ENCODE assay signal across 40 cellular contexts in the genomic region with DNA sequence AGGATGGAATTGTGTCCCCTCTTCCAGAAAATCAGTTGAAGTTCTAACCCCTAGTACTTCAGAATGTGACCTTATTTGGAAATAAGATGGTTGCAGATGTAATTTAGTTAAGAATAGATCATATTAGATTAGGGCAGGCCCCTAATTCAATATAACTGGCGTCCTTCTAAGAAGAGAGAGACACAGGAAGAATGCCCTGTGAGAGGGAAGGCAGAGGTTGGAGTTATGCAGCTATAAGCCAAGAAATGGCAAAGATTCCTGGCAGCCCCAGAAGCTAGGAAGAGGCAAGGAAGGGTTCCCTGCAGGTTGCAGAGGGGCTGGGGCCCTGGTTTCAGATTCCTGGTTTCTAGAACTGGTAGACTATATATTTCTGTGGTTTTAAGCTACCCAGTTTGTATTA. TPM values are rescaled to one million over a fixed set of nuclear protein-coding genes. Genes with fewer than 3 reads are reported as not detected.
"Had no signal": no experiment of that assay in that cellular context is flagged by ENCODE, and none has a peak within 500 bp of the region (broad histone marks: within the 10 kb centered on the region; RNA-seq: fewer than 3 reads in every experiment).

No MANE protein-coding gene starts in this region.

- H3K27ac ChIP-seq: adrenal gland, body of pancreas, brain microvascular endothelial cell, cardiac muscle cell, VCaP had no signal

- H3K4me3 Mint-ChIP-seq: activated CD4-positive, alpha-beta memory T cell treated with anti-CD3 and anti-CD28 coated beads, Interleukin-2, amount 10 ng/mL, durations not matched to agents 7 days and 5 days; activated CD4-positive, alpha-beta T cell treated with anti-CD3 and anti-CD28 coated beads for 36 hours; activated CD4-positive, alpha-beta T cell treated with anti-CD3 and anti-CD28 coated beads, Interleukin-2, amount 10 ng/mL, durations not matched to agents 7 days and 5 days; activated CD8-positive, alpha-beta T cell treated with anti-CD3 and anti-CD28 coated beads, Interleukin-2, amount 10 ng/mL, durations not matched to agents 7 days and 5 days; activated naive CD4-positive, alpha-beta T cell treated with anti-CD3 and anti-CD28 coated beads for 36 hours; activated naive CD8-positive, alpha-beta T cell treated with anti-CD3 and anti-CD28 coated beads for 36 hours; activated T-cell treated with anti-CD3 and anti-CD28 coated beads, Interleukin-2, amount 50 U/mL, for 4 hours; activated T-cell treated with anti-CD3 and anti-CD28 coated beads, Interleukin-2, amount 50 U/mL, for 72 hours; activated T-helper 1 cell treated with anti-CD3 and anti-CD28 coated beads, Interleukin-12 subunit alpha, Interleukin-12 subunit beta, Interleukin-2, Interleukin-4 antibody, amounts not matched to agents 30 ng/mL and 10 ng/mL and 1 ng/mL, durations not matched to agents 14 hours and 24 hours and 36 hours; activated T-helper 17 cell treated with anti-CD3 and anti-CD28 coated beads, Interleukin-2, amount 50 U/mL, for 72 hours; central memory CD8-positive, alpha-beta T cell; T-helper 1 cell treated with Interleukin-12 subunit alpha and Interleukin-12 subunit beta and Interleukin-4 antibody, amounts not matched to agents 30 μg/mL and 1 μg/mL, for 36 hours; T-helper 2 cell treated with Interferon-gamma antibody and Interleukin-4, amounts not matched to agents 5 μg/mL and 100 μg/mL, for 36 hours had no signal

- DNase-seq: activated CD4-positive, alpha-beta memory T cell treated with anti-CD3 and anti-CD28 coated beads, Interleukin-2, amount 10 ng/mL, durations not matched to agents 7 days and 5 days; activated CD4-positive, alpha-beta T cell treated with anti-CD3 and anti-CD28 coated beads for 1 hour; activated CD4-positive, alpha-beta T cell treated with anti-CD3 and anti-CD28 coated beads for 36 hours; activated CD4-positive, alpha-beta T cell treated with anti-CD3 and anti-CD28 coated beads for 48 hours; activated CD4-positive, alpha-beta T cell treated with anti-CD3 and anti-CD28 coated beads, Interleukin-2, amount 10 ng/mL, durations not matched to agents 7 days and 5 days; activated CD4-positive, alpha-beta T cell treated with anti-CD3 and anti-CD28 coated beads, Interleukin-2, amount 50 U/mL, for 48 hours; activated CD4-positive, CD25-positive, alpha-beta regulatory T cell; activated CD8-positive, alpha-beta memory T cell treated with anti-CD3 and anti-CD28 coated beads, Interleukin-2, amount 50 U/mL, for 4 hours; activated CD8-positive, alpha-beta T cell treated with anti-CD3 and anti-CD28 coated beads, Interleukin-2, amount 10 ng/mL, durations not matched to agents 7 days and 5 days; activated effector memory CD4-positive, alpha-beta T cell treated with anti-CD3 and anti-CD28 coated beads, Interleukin-2, amount 50 U/mL, for 16 hours; activated gamma-delta T cell treated with Interleukin-2 at 50 U/mL for 16 hours; activated naive CD4-positive, alpha-beta T cell; activated naive CD4-positive, alpha-beta T cell treated with anti-CD3 and anti-CD28 coated beads for 36 hours; activated naive CD4-positive, alpha-beta T cell treated with anti-CD3 and anti-CD28 coated beads, Interleukin-2, amount 50 U/mL, for 16 hours; activated naive CD8-positive, alpha-beta T cell treated with anti-CD3 and anti-CD28 coated beads for 36 hours; activated T-cell treated with anti-CD3 and anti-CD28 coated beads for 4 hours; activated T-cell treated with anti-CD3 and anti-CD28 coated beads, Interleukin-2, amount 50 U/mL, for 1 hour; activated T-cell treated with anti-CD3 and anti-CD28 coated beads, Interleukin-2, amount 50 U/mL, for 4 hours; activated T-cell treated with anti-CD3 and anti-CD28 coated beads, Interleukin-2, amount 50 U/mL, for 72 hours; adrenal gland; amniotic stem cell; aorta; body of pancreas; brain microvascular endothelial cell; caudate nucleus; cerebellar nuclear complex; T-helper 1 cell; T-helper 2 cell; T-helper 9 cell had no signal

- H3K36me3 ChIP-seq: adrenal gland, brain microvascular endothelial cell, cardiac muscle cell had no signal

- H3K27me3 ChIP-seq: adrenal gland, body of pancreas, brain microvascular endothelial cell, cardiac muscle cell had no signal

- H3K27ac Mint-ChIP-seq: activated CD4-positive, alpha-beta memory T cell treated with anti-CD3 and anti-CD28 coated beads, Interleukin-2, amount 10 ng/mL, durations not matched to agents 7 days and 5 days; activated CD4-positive, alpha-beta T cell treated with anti-CD3 and anti-CD28 coated beads for 36 hours; activated CD4-positive, alpha-beta T cell treated with anti-CD3 and anti-CD28 coated beads, Interleukin-2, amount 10 ng/mL, durations not matched to agents 7 days and 5 days; activated CD8-positive, alpha-beta T cell treated with anti-CD3 and anti-CD28 coated beads, Interleukin-2, amount 10 ng/mL, durations not matched to agents 7 days and 5 days; activated naive CD4-positive, alpha-beta T cell treated with anti-CD3 and anti-CD28 coated beads for 36 hours; activated naive CD4-positive, alpha-beta T cell treated with anti-CD3 and anti-CD28 coated beads, Interleukin-2, amount 50 U/mL, for 72 hours; activated naive CD8-positive, alpha-beta T cell treated with anti-CD3 and anti-CD28 coated beads for 36 hours; activated T-cell treated with anti-CD3 and anti-CD28 coated beads, Interleukin-2, amount 50 U/mL, for 72 hours; activated T-helper 1 cell treated with anti-CD3 and anti-CD28 coated beads, Interleukin-12 subunit alpha, Interleukin-12 subunit beta, Interleukin-2, Interleukin-4 antibody, amounts not matched to agents 30 ng/mL and 10 ng/mL and 1 ng/mL, durations not matched to agents 14 hours and 24 hours and 36 hours; activated T-helper 17 cell treated with anti-CD3 and anti-CD28 coated beads, Interleukin-2, amount 50 U/mL, for 72 hours; T-helper 1 cell treated with Interleukin-12 subunit alpha and Interleukin-12 subunit beta and Interleukin-4 antibody, amounts not matched to agents 30 μg/mL and 1 μg/mL, for 36 hours; T-helper 2 cell treated with Interferon-gamma antibody and Interleukin-4, amounts not matched to agents 5 μg/mL and 100 μg/mL, for 36 hours had no signal

- H3K27me3 Mint-ChIP-seq: activated CD4-positive, alpha-beta memory T cell treated with anti-CD3 and anti-CD28 coated beads, Interleukin-2, amount 10 ng/mL, durations not matched to agents 7 days and 5 days; activated CD4-positive, alpha-beta T cell treated with anti-CD3 and anti-CD28 coated beads for 36 hours; activated CD4-positive, alpha-beta T cell treated with anti-CD3 and anti-CD28 coated beads, Interleukin-2, amount 10 ng/mL, durations not matched to agents 7 days and 5 days; activated naive CD8-positive, alpha-beta T cell treated with anti-CD3 and anti-CD28 coated beads for 36 hours; activated T-helper 17 cell treated with anti-CD3 and anti-CD28 coated beads, Interleukin-2, amount 50 U/mL, for 72 hours; central memory CD8-positive, alpha-beta T cell had no signal

- H3K4me1 ChIP-seq: adrenal gland, body of pancreas had no signal

- H3K4me3 ChIP-seq: adrenal gland, body of pancreas, cardiac muscle cell had no signal

- H3K9me3 ChIP-seq: adrenal gland, body of pancreas had no signal

- H3K9me3 Mint-ChIP-seq: activated CD4-positive, alpha-beta memory T cell treated with anti-CD3 and anti-CD28 coated beads, Interleukin-2, amount 10 ng/mL, durations not matched to agents 7 days and 5 days; activated CD4-positive, alpha-beta T cell treated with anti-CD3 and anti-CD28 coated beads, Interleukin-2, amount 10 ng/mL, durations not matched to agents 7 days and 5 days; activated naive CD4-positive, alpha-beta T cell treated with anti-CD3 and anti-CD28 coated beads for 36 hours; activated naive CD8-positive, alpha-beta T cell treated with anti-CD3 and anti-CD28 coated beads for 36 hours; activated T-cell treated with anti-CD3 and anti-CD28 coated beads, Interleukin-2, amount 50 U/mL, for 4 hours; activated T-helper 17 cell treated with anti-CD3 and anti-CD28 coated beads, Interleukin-2, amount 50 U/mL, for 72 hours; T-helper 1 cell treated with Interleukin-12 subunit alpha and Interleukin-12 subunit beta and Interleukin-4 antibody, amounts not matched to agents 30 μg/mL and 1 μg/mL, for 36 hours; T-helper 2 cell treated with Interferon-gamma antibody and Interleukin-4, amounts not matched to agents 5 μg/mL and 100 μg/mL, for 36 hours had no signal

- ATAC-seq: activated CD4-positive, alpha-beta T cell treated with anti-CD3 and anti-CD28 coated beads for 36 hours; activated CD4-positive, CD25-positive, alpha-beta regulatory T cell treated with anti-CD3 and anti-CD28 coated beads, Interleukin-2, amount 50 U/mL, for 24 hours; activated CD8-positive, alpha-beta T cell treated with anti-CD3 and anti-CD28 coated beads, Interleukin-2, amount 10 ng/mL, durations not matched to agents 7 days and 5 days; activated naive CD4-positive, alpha-beta T cell treated with anti-CD3 and anti-CD28 coated beads, Interleukin-2, amount 50 U/mL, for 72 hours; activated T-cell treated with anti-CD3 and anti-CD28 coated beads, Interleukin-2, amount 50 U/mL, for 4 hours; activated T-cell treated with anti-CD3 and anti-CD28 coated beads, Interleukin-2, amount 50 U/mL, for 72 hours; activated T-helper 17 cell treated with anti-CD3 and anti-CD28 coated beads, Interleukin-2, amount 50 U/mL, for 72 hours; body of pancreas had no signal

- H3K4me1 Mint-ChIP-seq: activated CD4-positive, alpha-beta memory T cell treated with anti-CD3 and anti-CD28 coated beads, Interleukin-2, amount 10 ng/mL, durations not matched to agents 7 days and 5 days; activated CD4-positive, alpha-beta T cell treated with anti-CD3 and anti-CD28 coated beads for 36 hours; activated CD4-positive, alpha-beta T cell treated with anti-CD3 and anti-CD28 coated beads, Interleukin-2, amount 10 ng/mL, durations not matched to agents 7 days and 5 days; activated naive CD8-positive, alpha-beta T cell treated with anti-CD3 and anti-CD28 coated beads for 36 hours; activated T-helper 17 cell treated with anti-CD3 and anti-CD28 coated beads, Interleukin-2, amount 50 U/mL, for 72 hours; central memory CD8-positive, alpha-beta T cell had no signal

- H3K36me3 Mint-ChIP-seq: activated naive CD8-positive, alpha-beta T cell treated with anti-CD3 and anti-CD28 coated beads for 36 hours had no signal

RNA-seq across cellular contexts. Expression of a gene that starts 30.0 kb away (rescaled TPM):
- total RNA-seq: activated CD4-positive, alpha-beta memory T cell treated with anti-CD3 and anti-CD28 coated beads, Interleukin-2, amount 10 ng/mL, durations not matched to agents 7 days and 5 days; activated CD4-positive, alpha-beta T cell treated with anti-CD3 and anti-CD28 coated beads for 36 hours; activated CD4-positive, alpha-beta T cell treated with anti-CD3 and anti-CD28 coated beads, Interleukin-2, amount 10 ng/mL, durations not matched to agents 7 days and 5 days; activated CD8-positive, alpha-beta memory T cell treated with anti-CD3 and anti-CD28 coated beads for 36 hours; activated CD8-positive, alpha-beta T cell treated with anti-CD3 and anti-CD28 coated beads, Interleukin-2, amount 10 ng/mL, durations not matched to agents 7 days and 5 days; activated naive CD4-positive, alpha-beta T cell treated with anti-CD3 and anti-CD28 coated beads for 36 hours; activated naive CD4-positive, alpha-beta T cell treated with anti-CD3 and anti-CD28 coated beads, Interleukin-2, amount 50 U/mL, for 72 hours; activated naive CD8-positive, alpha-beta T cell treated with anti-CD3 and anti-CD28 coated beads for 36 hours; activated T-cell treated with anti-CD3 and anti-CD28 coated beads, Interleukin-2, amount 50 U/mL, for 4 hours; activated T-cell treated with anti-CD3 and anti-CD28 coated beads, Interleukin-2, amount 50 U/mL, for 72 hours; activated T-helper 1 cell treated with anti-CD3 and anti-CD28 coated beads, Interleukin-12 subunit alpha, Interleukin-12 subunit beta, Interleukin-2, Interleukin-4 antibody, amounts not matched to agents 30 ng/mL and 10 ng/mL and 1 ng/mL, durations not matched to agents 14 hours and 24 hours and 36 hours; activated T-helper 17 cell treated with anti-CD3 and anti-CD28 coated beads, Interleukin-2, amount 50 U/mL, for 72 hours; chondrocyte had no signal
